In the genomic region with DNA sequence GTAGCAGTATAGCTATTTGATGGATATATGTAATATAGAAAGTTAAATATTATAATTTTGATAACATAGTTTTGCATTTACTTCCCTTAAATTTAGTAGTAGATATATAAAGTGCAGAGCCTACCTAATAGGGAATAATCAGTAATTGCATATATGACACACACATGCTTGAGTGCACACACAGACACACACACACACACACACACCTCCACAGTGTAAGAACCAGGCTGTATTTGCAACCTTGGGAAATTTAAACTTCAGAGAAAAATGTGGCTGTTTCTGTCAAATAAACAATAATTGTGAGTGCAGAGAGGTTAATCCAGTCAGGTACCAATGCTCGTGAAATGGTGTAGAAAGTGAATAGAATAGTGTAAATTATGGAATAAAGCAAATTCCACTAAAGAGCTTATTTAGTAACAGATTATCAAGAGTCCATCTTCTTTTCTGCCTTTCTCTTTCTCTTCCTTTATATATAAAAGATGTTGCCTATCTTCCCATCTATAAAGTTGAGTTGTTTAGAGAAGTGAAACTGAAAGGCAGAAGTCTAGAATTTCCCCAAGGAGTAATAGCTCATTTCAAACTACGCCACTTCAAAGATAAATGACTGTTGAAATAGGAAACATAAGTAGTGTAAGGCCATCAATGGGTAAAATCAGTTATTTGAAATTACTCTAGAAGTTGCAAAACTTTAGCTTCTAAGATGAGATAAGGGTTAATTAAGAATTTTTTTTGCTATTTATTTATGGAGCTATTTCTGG, we compare ENCODE assay signal across 8 cellular contexts.
DNase-seq lines count a peak whose midpoint lies in the region; ATAC-seq, FAIRE-seq and TF ChIP-seq lines count a peak whose summit lies in the region.

No MANE protein-coding gene starts in this region.

- 41 to 42% methylated on average over 2 of the region's 2 CpGs for WGBS in gastroesophageal sphincter (ENCODE audit: low coverage in 1 of 2), 2 donors

- H3K4me1 ChIP-seq in ACC112 (ENCODE audit: control insufficient read depth, insufficient read depth, low read length, unreplicated experiment) (no peaks in the 10 kb centered on the region), gastroesophageal sphincter (no peaks in the 10 kb centered on the region)

- peak; percentile 93 for ATAC-seq in HG03108 (IDR thresholded peaks at IDR 0.05; ENCODE audit: unreplicated experiment)
- peak; percentile 95 for ATAC-seq in T-helper 17 cell
- ATAC-seq in gastroesophageal sphincter = no peak

- H3K4me1 Mint-ChIP-seq in T-helper 17 cell (peaks cover 3% of the 10 kb centered on the region), MCF 10A (ENCODE audit: insufficient read depth, unreplicated experiment) (no peaks in the 10 kb centered on the region)

- no peak for TF ChIP-seq EP300 in gastroesophageal sphincter (IDR thresholded peaks at IDR 0.05)

- H3K27me3 Mint-ChIP-seq in T-helper 17 cell (no peaks in the 10 kb centered on the region), MCF 10A (ENCODE audit: insufficient read depth, unreplicated experiment) (no peaks in the 10 kb centered on the region)

- H3K9me3 ChIP-seq in T-helper 17 cell (ENCODE audit: control insufficient read depth, low read length, poor library complexity, severe bottlenecking) = no peaks in the 10 kb centered on the region
- H3K9me3 ChIP-seq in gastroesophageal sphincter = no peaks in the 10 kb centered on the region

- H3K36me3 ChIP-seq in ACC112 (ENCODE audit: insufficient read depth, low read length) (no peaks in the 10 kb centered on the region), gastroesophageal sphincter (no peaks in the 10 kb centered on the region)

- DNase-seq in GM19239 (ENCODE audit: insufficient read length, low spot score) = no peak
- no peak for DNase-seq in T-helper 17 cell
- DNase-seq in mucosa of gallbladder (ENCODE audit: low spot score) = no peak
- no peak for DNase-seq in cerebellar cortex (ENCODE audit: low spot score)
- no peak for DNase-seq in MCF 10A (ENCODE audit: unreplicated experiment)

- intact Hi-C loops in MCF 10A (cut with micrococcal nuclease) = no loop called here

- POLR2A ChIA-PET in MCF 10A (lab: Yijun Ruan, JAX) = no interaction called here

- H3K9me3 Mint-ChIP-seq in MCF 10A (ENCODE audit: unreplicated experiment) = no peaks in the 10 kb centered on the region

- FAIRE-seq in GM19239 (lab: Jason Lieb, UNC) = peak; percentile 76

- no TSS peak for BruUV-seq in MCF 10A (replicated peaks; lab: Mats Ljungman, UMichigan)

- CTCF ChIA-PET in MCF 10A (lab: Yijun Ruan, JAX) = interaction anchor here (0.8 kb wide), 1 partner anchor 10 kb away, joined by 3 read pairs; no protein-coding TSS in a partner anchor

- no peak for TF ChIP-seq POLR2A in gastroesophageal sphincter (IDR thresholded peaks at IDR 0.05)

- H3K27ac Mint-ChIP-seq in T-helper 17 cell = peak overlapping the region; percentile 85
- H3K27ac Mint-ChIP-seq in MCF 10A (ENCODE audit: low read depth, unreplicated experiment) = no peak overlapping the region

- peak overlapping the region; percentile 70 for H3K4me3 ChIP-seq in ACC112 (ENCODE audit: low read depth, low read length)
- no peak overlapping the region for H3K4me3 ChIP-seq in gastroesophageal sphincter

- no peaks in the 10 kb centered on the region for H3K36me3 Mint-ChIP-seq in T-helper 17 cell (ENCODE audit: low read depth)
- no peaks in the 10 kb centered on the region for H3K36me3 Mint-ChIP-seq in MCF 10A (ENCODE audit: insufficient read depth, unreplicated experiment)

- H3K4me3 Mint-ChIP-seq in T-helper 17 cell (peak overlapping the region; percentile 81), MCF 10A (ENCODE audit: unreplicated experiment) (no peak overlapping the region)

- no peak overlapping the region for H3K27ac ChIP-seq in ACC112 (ENCODE audit: low read depth, low read length)
- H3K27ac ChIP-seq in gastroesophageal sphincter = no peak overlapping the region

- H2AFZ ChIP-seq in ACC112 (ENCODE audit: low read length, unreplicated experiment) = peak overlapping the region; percentile 85

- no peaks in the 10 kb centered on the region for H3K79me2 ChIP-seq in ACC112 (ENCODE audit: control insufficient read depth, insufficient read depth, low read length, unreplicated experiment)

- no peaks in the 10 kb centered on the region for H3K27me3 ChIP-seq in ACC112 (ENCODE audit: insufficient read depth, low read length)
- H3K27me3 ChIP-seq in gastroesophageal sphincter = peaks cover 7% of the 10 kb centered on the region

- TF ChIP-seq CTCF in MCF 10A (IDR thresholded peaks at IDR 0.05; ENCODE audit: unreplicated experiment) = no peak
- TF ChIP-seq CTCF in gastroesophageal sphincter (IDR thresholded peaks at IDR 0.05) = no peak
